ENCODE assay signal across 17 cellular contexts in the genomic region with DNA sequence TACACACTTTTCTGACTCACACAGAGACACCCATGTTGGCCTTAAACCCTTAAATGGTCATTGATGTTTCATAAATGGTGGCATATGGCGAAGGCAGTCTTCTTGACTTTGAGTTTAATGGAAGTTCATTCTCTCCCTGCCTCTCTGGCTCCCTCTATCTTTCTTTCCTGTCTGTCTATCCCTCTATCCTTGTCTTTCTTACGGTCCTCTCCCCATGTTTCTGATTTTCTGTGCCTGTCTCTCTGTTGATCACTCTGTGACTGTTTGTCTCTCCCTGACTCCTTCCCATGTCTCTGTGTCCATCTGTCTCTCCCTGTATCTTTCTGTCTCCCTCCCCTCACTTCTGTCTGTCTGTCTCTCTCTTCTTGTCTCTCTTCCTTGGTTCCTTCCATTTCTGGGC. TPM values are rescaled to one million over a fixed set of nuclear protein-coding genes. Genes with fewer than 3 reads are reported as not detected.
DNase-seq lines count a peak whose midpoint lies in the region; ATAC-seq and TF ChIP-seq lines count a peak whose summit lies in the region.
"Had no signal": no experiment of that assay in that cellular context is flagged by ENCODE, and none has a peak within 500 bp of the region (broad histone marks: within the 10 kb centered on the region; RNA-seq: fewer than 3 reads in every experiment).

No MANE protein-coding gene starts in this region.

- WGBS in gastroesophageal sphincter (ENCODE audit: low coverage in 1 of 2), 2 donors, result 89 to 100% methylated on average over 2 of the region's 2 CpGs

- no peak overlapping the region for H3K27ac ChIP-seq in gastroesophageal sphincter
- H3K27ac ChIP-seq: Peyer's patch, psoas muscle had no signal

- POLR2A ChIA-PET in BJ (lab: Charles Lee), result no interaction called here

- DNase-seq in BJ (ENCODE audit: low read depth) (no peak), H7 (peak; percentile 75), SW480 (ENCODE audit: low spot score) (peak; percentile 45), fibroblast of villous mesenchyme (ENCODE audit: low read depth) (no peak), islet precursor cell (no peak), T-helper 2 cell (no peak), globus pallidus (ENCODE audit: low spot score) (no peak)
- DNase-seq: activated CD4-positive, alpha-beta memory T cell treated with anti-CD3 and anti-CD28 coated beads, Interleukin-2, amount 10 ng/mL, durations not matched to agents 7 days and 5 days; activated T-cell treated with anti-CD3 and anti-CD28 coated beads, Interleukin-2, amount 50 U/mL, for 4 hours; MM.1S; naive thymus-derived CD4-positive, alpha-beta T cell; NCI-H2029; NCI-H510A; Peyer's patch; psoas muscle; stimulated activated naive CD4-positive, alpha-beta T cell had no signal

- ATAC-seq in gastroesophageal sphincter, result no peak
- ATAC-seq: activated T-cell treated with anti-CD3 and anti-CD28 coated beads, Interleukin-2, amount 50 U/mL, for 4 hours; naive thymus-derived CD4-positive, alpha-beta T cell; psoas muscle had no signal

- H3K9me3 ChIP-seq in gastroesophageal sphincter, result peaks cover 0 to 10% (median 0%) of the 10 kb centered on the region in 3 donors
- H3K9me3 ChIP-seq: psoas muscle had no signal

- TF ChIP-seq EP300 in gastroesophageal sphincter (IDR thresholded peaks at IDR 0.05), result no peak

- CTCF ChIA-PET in BJ (lab: Yijun Ruan, JAX), result interaction anchor here (1.4 to 2.7 kb wide), 5 partner anchors 8 to 101 kb away, joined by 6 to 17 read pairs (median 8); partner anchors contain the start of gene LTBP4

- TF ChIP-seq CTCF in BJ (IDR thresholded peaks at IDR 0.05; ENCODE audit: insufficient read depth, low read depth, low read length), result peak; percentile 35; the same call in 1 of the 2 replicates
- TF ChIP-seq CTCF in fibroblast of villous mesenchyme (IDR thresholded peaks at IDR 0.05; ENCODE audit: insufficient read depth, low read depth, low read length), result peak; percentile 35
- TF ChIP-seq CTCF in gastroesophageal sphincter (IDR thresholded peaks at IDR 0.05), result no peak

- peaks cover 0 to 26% (median 7%) of the 10 kb centered on the region in 3 donors for H3K4me1 ChIP-seq in gastroesophageal sphincter
- H3K4me1 ChIP-seq: psoas muscle had no signal

- H3K4me3 ChIP-seq in BJ (ENCODE audit: low read depth, low read length) (no peak overlapping the region), H7 (ENCODE audit: insufficient read depth, low read depth, low read length) (no peak overlapping the region), fibroblast of villous mesenchyme (ENCODE audit: low read depth, low read length) (no peak overlapping the region), gastroesophageal sphincter (no peak overlapping the region)
- H3K4me3 ChIP-seq: Peyer's patch, psoas muscle had no signal

- no peak for TF ChIP-seq POLR2A in gastroesophageal sphincter (IDR thresholded peaks at IDR 0.05)

- peaks cover 4% of the 10 kb centered on the region for H3K27me3 ChIP-seq in BJ (ENCODE audit: control insufficient read depth, insufficient read depth, low read length)
- H3K27me3 ChIP-seq in H7 (ENCODE audit: control insufficient read depth, insufficient read depth, low read length), result no peaks in the 10 kb centered on the region; the same call in 1 of the 2 replicates
- peaks cover 12% of the 10 kb centered on the region for H3K27me3 ChIP-seq in gastroesophageal sphincter
- H3K27me3 ChIP-seq: Peyer's patch had no signal

- H3K36me3 ChIP-seq in BJ (ENCODE audit: control insufficient read depth, insufficient read depth, low read length) (no peaks in the 10 kb centered on the region), H7 (replicated peaks; ENCODE audit: control insufficient read depth, insufficient read depth, low read length) (no peaks in the 10 kb centered on the region), gastroesophageal sphincter (peaks cover 0 to 26% of the 10 kb centered on the region in 2 donors)
- H3K36me3 ChIP-seq: Peyer's patch had no signal

RNA-seq across cellular contexts. Expression of gene SHKBP1, which starts 43.2 kb away (rescaled TPM):
- polyA plus RNA-seq in BJ (2011; rRNA removed), result 35.5 and 59.0 TPM in 2 replicates
- 46.6 and 74.8 TPM in 2 replicates for polyA minus RNA-seq in BJ (2011; rRNA and poly(A)+ RNA removed)
- total RNA-seq in H7 (2014; rRNA removed; shearing (Covaris generic)), result 52.3 and 58.2 TPM in 2 replicates
- total RNA-seq in fibroblast of villous mesenchyme (17.7 and 20.9 TPM in 2 replicates), gastroesophageal sphincter (10 to 100 TPM; 30.3 to 50.1 (median 37.7) TPM)

Comparison
In these comparisons a context has a peak if more than half of its experiments do, and no peak if none do; other contexts are left out.
1. DNase-seq: peak in H7 (single experiment) and SW480 (single experiment); none in BJ (single experiment), fibroblast of villous mesenchyme (single experiment), islet precursor cell (single experiment), T-helper 2 cell (0 of 5) and globus pallidus (single experiment).
2. CTCF ChIP-seq: peak in BJ (single experiment) and fibroblast of villous mesenchyme (single experiment); none in gastroesophageal sphincter (0 of 4).